1 cellular context compared by ENCODE assay signal in genomic region chr2:216257089-216257488, GRCh38.
TF ChIP-seq lines count a peak whose summit lies in the region.

No MANE protein-coding gene starts in this region.

TF ChIP-seq in HEK293, 187 proteins besides CTCF, POLR2A, EP300 and RAD21:
- TF ChIP-seq PRDM10 (tag by site-specific recombination; IDR thresholded peaks at IDR 0.05) (0 out of 2 replicates have a peak, but pooled peaks have one; percentile 16), ZFP3 (tag by site-specific recombination; IDR thresholded peaks at IDR 0.05; ENCODE audit: low read depth) (no peak)
